Comparison of ENCODE assay signal across 13 cellular contexts in the genomic region with DNA sequence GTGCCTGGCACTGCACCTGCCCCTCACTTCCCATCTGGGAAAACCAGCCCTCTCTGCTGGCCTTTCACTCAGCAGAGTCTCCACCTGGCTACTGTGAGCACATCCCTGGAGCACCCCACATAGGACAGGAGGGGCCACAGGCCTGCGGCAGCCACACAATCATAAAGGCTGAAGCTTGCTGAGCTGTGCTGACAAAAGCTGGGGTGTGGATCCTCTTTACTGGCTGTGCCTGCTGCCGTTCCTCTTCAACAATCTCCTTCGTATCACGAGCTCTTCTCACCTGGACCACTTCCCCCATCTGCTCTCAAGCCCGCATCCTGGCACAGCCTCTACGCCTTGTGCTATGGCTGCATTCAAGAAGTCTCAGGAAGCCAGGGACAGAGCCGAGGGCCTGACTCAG.
DNase-seq lines count a peak whose midpoint lies in the region; ATAC-seq and TF ChIP-seq lines count a peak whose summit lies in the region.
"Had no signal": no experiment of that assay in that cellular context is flagged by ENCODE, and none has a peak within 500 bp of the region (broad histone marks: within the 10 kb centered on the region; RNA-seq: fewer than 3 reads in every experiment).

No MANE protein-coding gene starts in this region.

- no peak for DNase-seq in activated CD4-positive, alpha-beta T cell treated with anti-CD3 and anti-CD28 coated beads, Interleukin-2, amount 10 ng/mL, durations not matched to agents 7 days and 5 days
- DNase-seq in activated CD4-positive, alpha-beta T cell treated with anti-CD3 and anti-CD28 coated beads for 48 hours, result no peak
- no peak for DNase-seq in T-helper 2 cell treated with Interferon-gamma antibody and Interleukin-4, amounts not matched to agents 5 μg/mL and 100 μg/mL, for 36 hours (ENCODE audit: low spot score)
- DNase-seq in endodermal cell, result no peak
- DNase-seq in psoas muscle, result no peak
- DNase-seq in NCI-H526 (lab: John Stamatoyannopoulos, UW), result no peak
- no peak for DNase-seq in progenitor cell of endocrine pancreas (ENCODE audit: low spot score, unreplicated experiment)
- DNase-seq: GOT3, NCI-H1930, T1000 had no signal

- peaks cover 33% of the 10 kb centered on the region for H3K4me1 Mint-ChIP-seq in activated CD4-positive, alpha-beta T cell treated with anti-CD3 and anti-CD28 coated beads, Interleukin-2, amount 10 ng/mL, durations not matched to agents 7 days and 5 days
- H3K4me1 Mint-ChIP-seq in T-helper 2 cell treated with Interferon-gamma antibody and Interleukin-4, amounts not matched to agents 5 μg/mL and 100 μg/mL, for 36 hours (ENCODE audit: low read depth), result peaks cover 21% of the 10 kb centered on the region
- H3K4me1 Mint-ChIP-seq in endodermal cell (peaks cover 5% of the 10 kb centered on the region), progenitor cell of endocrine pancreas (ENCODE audit: low read depth) (no peaks in the 10 kb centered on the region)

- no peaks in the 10 kb centered on the region for H3K9me3 Mint-ChIP-seq in activated CD4-positive, alpha-beta T cell treated with anti-CD3 and anti-CD28 coated beads, Interleukin-2, amount 10 ng/mL, durations not matched to agents 7 days and 5 days
- H3K9me3 Mint-ChIP-seq in T-helper 2 cell treated with Interferon-gamma antibody and Interleukin-4, amounts not matched to agents 5 μg/mL and 100 μg/mL, for 36 hours, result no peaks in the 10 kb centered on the region
- H3K9me3 Mint-ChIP-seq in endodermal cell (no peaks in the 10 kb centered on the region), progenitor cell of endocrine pancreas (ENCODE audit: low read depth) (no peaks in the 10 kb centered on the region)
- H3K9me3 Mint-ChIP-seq: dendritic cell treated with granulocyte-macrophage colony-stimulating factor and Interleukin-4, amounts not matched to agents 40 ng/mL and 50 ng/mL, for 4 days had no signal

- H3K9ac ChIP-seq in endodermal cell (ENCODE audit: extremely low read depth, low read length, poor library complexity, severe bottlenecking), result no peak overlapping the region

- H3K4me3 Mint-ChIP-seq in activated CD4-positive, alpha-beta T cell treated with anti-CD3 and anti-CD28 coated beads, Interleukin-2, amount 10 ng/mL, durations not matched to agents 7 days and 5 days, result no peak overlapping the region
- no peak overlapping the region for H3K4me3 Mint-ChIP-seq in T-helper 2 cell treated with Interferon-gamma antibody and Interleukin-4, amounts not matched to agents 5 μg/mL and 100 μg/mL, for 36 hours
- H3K4me3 Mint-ChIP-seq in endodermal cell (no peak overlapping the region), progenitor cell of endocrine pancreas (ENCODE audit: low read depth) (no peak overlapping the region)
- H3K4me3 Mint-ChIP-seq: dendritic cell treated with granulocyte-macrophage colony-stimulating factor and Interleukin-4, amounts not matched to agents 40 ng/mL and 50 ng/mL, for 4 days had no signal

- POLR2A ChIA-PET in activated CD4-positive, alpha-beta T cell treated with anti-CD3 and anti-CD28 coated beads, Interleukin-2, amount 10 ng/mL, durations not matched to agents 7 days and 5 days (lab: Charles Lee), result no interaction called here

- no peak overlapping the region for H3K4me3 ChIP-seq in endodermal cell (ENCODE audit: low read length)
- no peak overlapping the region for H3K4me3 ChIP-seq in psoas muscle
- H3K4me3 ChIP-seq: lung had no signal

- intact Hi-C loops in psoas muscle (cut with DNase I), result no loop called here

- peak overlapping the region; percentile 71 for H3K27ac Mint-ChIP-seq in activated CD4-positive, alpha-beta T cell treated with anti-CD3 and anti-CD28 coated beads, Interleukin-2, amount 10 ng/mL, durations not matched to agents 7 days and 5 days
- peak overlapping the region; percentile 53 for H3K27ac Mint-ChIP-seq in T-helper 2 cell treated with Interferon-gamma antibody and Interleukin-4, amounts not matched to agents 5 μg/mL and 100 μg/mL, for 36 hours
- H3K27ac Mint-ChIP-seq in endodermal cell, result peak overlapping the region; percentile 73
- no peak overlapping the region for H3K27ac Mint-ChIP-seq in progenitor cell of endocrine pancreas
- H3K27ac Mint-ChIP-seq: dendritic cell treated with granulocyte-macrophage colony-stimulating factor and Interleukin-4, amounts not matched to agents 40 ng/mL and 50 ng/mL, for 4 days had no signal

- peaks cover 34% of the 10 kb centered on the region for H3K36me3 Mint-ChIP-seq in activated CD4-positive, alpha-beta T cell treated with anti-CD3 and anti-CD28 coated beads, Interleukin-2, amount 10 ng/mL, durations not matched to agents 7 days and 5 days (ENCODE audit: low read depth)
- peaks cover 29% of the 10 kb centered on the region for H3K36me3 Mint-ChIP-seq in T-helper 2 cell treated with Interferon-gamma antibody and Interleukin-4, amounts not matched to agents 5 μg/mL and 100 μg/mL, for 36 hours (ENCODE audit: low read depth)
- H3K36me3 Mint-ChIP-seq in endodermal cell (ENCODE audit: low read depth) (peaks cover 40% of the 10 kb centered on the region), progenitor cell of endocrine pancreas (ENCODE audit: insufficient read depth) (peaks cover 13% of the 10 kb centered on the region)

- 95 to 100% methylated on average over 6 to 7 of the region's 7 CpGs for WGBS in endodermal cell (ENCODE audit: insufficient coverage in 1 of 2, insufficient read length in 1 of 2), 2 experiments
- 85 to 89% (median 86%) methylated on average over 7 of the region's 7 CpGs for WGBS in psoas muscle, 3 donors

- H3K9me3 ChIP-seq in endodermal cell (ENCODE audit: control insufficient read depth, low read length) (no peaks in the 10 kb centered on the region), psoas muscle (no peaks in the 10 kb centered on the region)

- H3K27me3 Mint-ChIP-seq in activated CD4-positive, alpha-beta T cell treated with anti-CD3 and anti-CD28 coated beads, Interleukin-2, amount 10 ng/mL, durations not matched to agents 7 days and 5 days, result no peaks in the 10 kb centered on the region
- no peaks in the 10 kb centered on the region for H3K27me3 Mint-ChIP-seq in T-helper 2 cell treated with Interferon-gamma antibody and Interleukin-4, amounts not matched to agents 5 μg/mL and 100 μg/mL, for 36 hours (ENCODE audit: low read depth)
- H3K27me3 Mint-ChIP-seq in endodermal cell (ENCODE audit: insufficient read depth) (no peaks in the 10 kb centered on the region), progenitor cell of endocrine pancreas (no peaks in the 10 kb centered on the region)
- H3K27me3 Mint-ChIP-seq: dendritic cell treated with granulocyte-macrophage colony-stimulating factor and Interleukin-4, amounts not matched to agents 40 ng/mL and 50 ng/mL, for 4 days had no signal

- peaks cover 35% of the 10 kb centered on the region for H3K36me3 ChIP-seq in endodermal cell (ENCODE audit: control insufficient read depth, insufficient read depth, low read length)
- H3K36me3 ChIP-seq in psoas muscle (ENCODE audit: insufficient read depth in 1 of 2, low read depth in 1 of 2), result peaks cover 4 to 20% of the 10 kb centered on the region in 2 donors

- ATAC-seq in psoas muscle, result no peak
- ATAC-seq in GM18868 (IDR thresholded peaks at IDR 0.05; ENCODE audit: unreplicated experiment), result no peak

- no peak for TF ChIP-seq CTCF in endodermal cell (conservative IDR thresholded peaks at IDR 0.05)
- no peak for TF ChIP-seq CTCF in psoas muscle (IDR thresholded peaks at IDR 0.05)
- no peak for TF ChIP-seq CTCF in progenitor cell of endocrine pancreas (IDR thresholded peaks at IDR 0.05; ENCODE audit: unreplicated experiment)

- CTCF ChIA-PET in activated CD4-positive, alpha-beta T cell treated with anti-CD3 and anti-CD28 coated beads, Interleukin-2, amount 10 ng/mL, durations not matched to agents 7 days and 5 days (lab: Charles Lee), result interaction anchor here (1.4 kb wide), 1 partner anchor 12 kb away, joined by 6 read pairs; no protein-coding TSS in a partner anchor

- H3K27ac ChIP-seq in endodermal cell (ENCODE audit: low read depth, low read length) (no peak overlapping the region), psoas muscle (peak overlapping the region; percentile 80)

- H3K27me3 ChIP-seq in endodermal cell (ENCODE audit: control insufficient read depth, insufficient read depth, low read length, poor library complexity, severe bottlenecking) (no peaks in the 10 kb centered on the region), psoas muscle (ENCODE audit: insufficient read depth in 3 of 3, low read length in 2 of 3) (no peaks in the 10 kb centered on the region)

- H3K4me1 ChIP-seq in endodermal cell (ENCODE audit: control insufficient read depth, insufficient read depth, low read length), result no peaks in the 10 kb centered on the region
- H3K4me1 ChIP-seq in psoas muscle, result peaks cover 37% of the 10 kb centered on the region
